ENCODE assay signal across 8 cellular contexts in the genomic region with DNA sequence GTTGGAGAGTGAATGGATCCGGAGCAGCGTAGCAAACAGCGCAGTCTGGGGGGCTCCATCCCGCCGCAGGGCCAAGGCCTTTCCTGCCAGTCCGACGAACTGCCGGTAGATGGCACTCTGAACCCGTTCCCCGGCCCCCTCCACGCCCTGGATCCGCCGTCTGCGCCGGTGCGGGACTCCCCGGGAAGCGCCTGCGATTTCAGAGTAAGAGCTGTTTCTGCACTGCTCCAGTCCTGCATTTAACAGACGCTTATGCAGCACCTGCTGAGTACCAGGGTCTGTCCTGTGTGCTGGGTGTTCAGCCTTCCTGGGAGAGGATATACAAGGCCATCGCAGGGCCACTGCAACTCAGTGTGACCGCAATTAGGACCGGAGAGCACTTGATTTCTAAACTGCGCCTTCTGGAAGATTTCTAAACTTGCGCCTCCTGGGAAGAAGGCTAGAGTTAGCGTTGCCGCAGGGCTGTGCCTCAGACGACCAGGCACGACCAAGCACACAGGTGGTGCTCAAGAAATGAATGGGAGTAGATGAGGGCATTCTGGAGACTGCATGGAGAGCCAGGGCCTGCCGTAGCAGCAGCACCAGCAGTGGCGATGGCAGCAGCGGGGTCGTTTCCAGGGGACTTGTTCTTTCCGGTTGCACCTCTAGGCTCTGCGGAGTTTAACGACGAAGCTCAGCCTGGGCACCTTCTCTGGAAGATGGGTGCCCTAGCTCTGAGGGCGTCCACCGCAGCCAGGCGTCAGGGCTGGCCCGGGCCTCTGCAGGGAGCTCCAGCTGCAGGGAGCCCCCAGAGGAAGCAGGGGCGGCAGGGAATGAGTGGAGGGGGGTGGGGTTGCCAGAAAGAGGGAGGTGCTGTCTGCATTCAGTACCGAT. TPM values are rescaled to one million over a fixed set of nuclear protein-coding genes. Genes with fewer than 3 reads are reported as not detected.
DNase-seq lines count a peak whose midpoint lies in the region; FAIRE-seq and TF ChIP-seq lines count a peak whose summit lies in the region.

No MANE protein-coding gene starts in this region.

- H3K4me3 ChIP-seq in AG10803 (ENCODE audit: low read length) (peak overlapping the region; percentile 36), HUES64 (ENCODE audit: low read length) (peak overlapping the region; percentile 42), fibroblast of the aortic adventitia (ENCODE audit: low read depth, low read length) (peak overlapping the region; percentile 33), neuron (ENCODE audit: low read length) (peak overlapping the region; percentile 14)

- no peak overlapping the region for H3K27ac ChIP-seq in HUES64 (ENCODE audit: low read depth, low read length)

- peak; percentile 87 for TF ChIP-seq CTCF in AG10803 (conservative IDR thresholded peaks at IDR 0.05; ENCODE audit: low read length)
- TF ChIP-seq CTCF in fibroblast of the aortic adventitia (IDR thresholded peaks at IDR 0.05; ENCODE audit: insufficient read depth, low read length) = peak; percentile 94

- H3K9me3 ChIP-seq in HUES64 (ENCODE audit: insufficient read depth, low read depth, low read length) (no peaks in the 10 kb centered on the region), neuron (ENCODE audit: low read length) (no peaks in the 10 kb centered on the region)

- H2AFZ ChIP-seq in neuron (ENCODE audit: low read depth, low read length) = peak overlapping the region; percentile 7

- 3% methylated on average over 43 of the region's 43 CpGs for WGBS in HUES64

- no peak overlapping the region for H3K9ac ChIP-seq in HUES64 (ENCODE audit: low read depth, low read length)

- DNase-seq in AG10803 (ENCODE audit: low read depth) (peak; percentile 55), GM19238 (ENCODE audit: insufficient read length, low spot score) (peak; percentile 66), RCC 7860 (ENCODE audit: low spot score) (peak; percentile 20), fibroblast of the aortic adventitia (ENCODE audit: low read depth) (peak; percentile 67), stromal cell of bone marrow (ENCODE audit: low read depth) (peak; percentile 38)
- peak; percentile 13 to 30 for DNase-seq in activated T-helper 1 cell treated with anti-CD3 and anti-CD28 coated beads, Interleukin-2, amount 50 U/mL, for 16 hours (ENCODE audit: low read depth in 1 of 2, low spot score in 1 of 2)

- FAIRE-seq in RCC 7860 (lab: Jason Lieb, UNC) = no peak

- H3K4me1 ChIP-seq in HUES64 (ENCODE audit: insufficient read depth, low read length) = peaks cover 15% of the 10 kb centered on the region
- H3K4me1 ChIP-seq in neuron (ENCODE audit: insufficient read depth, low read length) = peaks cover 9% of the 10 kb centered on the region

- H3K36me3 ChIP-seq in HUES64 (ENCODE audit: insufficient read depth, low read length) = no peaks in the 10 kb centered on the region
- H3K36me3 ChIP-seq in neuron (ENCODE audit: insufficient read depth, low read length) = no peaks in the 10 kb centered on the region

- peaks cover 99% of the 10 kb centered on the region for H3K27me3 ChIP-seq in HUES64 (ENCODE audit: insufficient read depth, low read length)
- H3K27me3 ChIP-seq in neuron (ENCODE audit: insufficient read depth, low read length) = peaks cover 49% of the 10 kb centered on the region

RNA-seq across cellular contexts. Expression of gene TIFAB, which starts 14.3 kb away (rescaled TPM):
- not detected for polyA plus RNA-seq in HUES64 (2013, experiment 1 of 2)
- polyA plus RNA-seq in HUES64 (2013, experiment 2 of 2) = not detected
- 0.08 TPM in 1 of 2 replicates, not detected in the other for total RNA-seq in fibroblast of the aortic adventitia (ENCODE audit: low replicate concordance)

RNA-seq across cellular contexts. Expression of gene DCANP1, which starts 19.3 kb away (rescaled TPM):
- not detected for polyA plus RNA-seq in HUES64 (2013, experiment 1 of 2)
- not detected for polyA plus RNA-seq in HUES64 (2013, experiment 2 of 2)
- total RNA-seq in fibroblast of the aortic adventitia (ENCODE audit: low replicate concordance) = not detected in 2 replicates
